In genomic region chr10:131909014-131909808, GRCh38 we compare ENCODE assay signal across 19 cellular contexts. TPM values are rescaled to one million over a fixed set of nuclear protein-coding genes. Genes with fewer than 3 reads are reported as not detected.
DNase-seq lines count a peak whose midpoint lies in the region; ATAC-seq, FAIRE-seq and TF ChIP-seq lines count a peak whose summit lies in the region.
"Had no signal": no experiment of that assay in that cellular context is flagged by ENCODE, and none has a peak within 500 bp of the region (broad histone marks: within the 10 kb centered on the region; RNA-seq: fewer than 3 reads in every experiment).

No MANE protein-coding gene starts in this region.

- H3K79me2 ChIP-seq in H1 (ENCODE audit: control insufficient read depth in 1 of 2, insufficient read depth in 2 of 2, low read length in 2 of 2) (peaks cover 15 to 97% of the 10 kb centered on the region in 2 experiments), OCI-LY7 (ENCODE audit: insufficient read depth, low read depth, low read length) (peaks cover 89% of the 10 kb centered on the region)

- H2BK15ac ChIP-seq in H1 (ENCODE audit: low read length): no peak overlapping the region

- no peak overlapping the region for H2BK12ac ChIP-seq in H1 (ENCODE audit: low read depth, low read length)

- no peak overlapping the region for H3K23ac ChIP-seq in H1 (ENCODE audit: insufficient read length)

- H3K56ac ChIP-seq in H1 (replicated peaks; ENCODE audit: insufficient read length, low read depth, low read length): no peak overlapping the region

- no peak overlapping the region for H3K4ac ChIP-seq in H1 (replicated peaks; ENCODE audit: insufficient read length, low read depth, low read length)

- H3K9me3 Mint-ChIP-seq in activated naive CD4-positive, alpha-beta T cell treated with anti-CD3 and anti-CD28 coated beads for 36 hours: peaks cover 3% of the 10 kb centered on the region
- H3K9me3 Mint-ChIP-seq: natural killer cell treated with Interleukin-12 subunit alpha and Interleukin-12 subunit beta and Interleukin-15 and Interleukin-18, amount 100 ng/mL, for 72 hours had no signal

- 0 out of 2 replicates have a peak overlapping the region, but pooled peaks have one; percentile 5 for H2BK5ac ChIP-seq in H1 (ENCODE audit: low read depth, low read length)

- H3K4me3 Mint-ChIP-seq in activated naive CD4-positive, alpha-beta T cell treated with anti-CD3 and anti-CD28 coated beads for 36 hours: no peak overlapping the region
- H3K4me3 Mint-ChIP-seq: natural killer cell treated with Interleukin-12 subunit alpha and Interleukin-12 subunit beta and Interleukin-15 and Interleukin-18, amount 100 ng/mL, for 72 hours had no signal

- no peaks in the 10 kb centered on the region for H3K9me3 ChIP-seq in H1 (ENCODE audit: insufficient read depth in 2 of 2, low read depth in 1 of 2, low read length in 1 of 2)
- peaks cover 2% of the 10 kb centered on the region for H3K9me3 ChIP-seq in psoas muscle
- no peaks in the 10 kb centered on the region for H3K9me3 ChIP-seq in OCI-LY7 (ENCODE audit: low read length)
- H3K9me3 ChIP-seq: Peyer's patch, thoracic aorta had no signal

- no peak overlapping the region for H2AK5ac ChIP-seq in H1 (ENCODE audit: low read depth, low read length)

- BruUV-seq in OCI-LY7 (replicated peaks; lab: Mats Ljungman, UMichigan): no TSS peak

- H3K9me2 ChIP-seq in OCI-LY7 (ENCODE audit: insufficient read depth, low read length): no peaks in the 10 kb centered on the region

- TF ChIP-seq RAD21 in H1 (IDR thresholded peaks at IDR 0.05 in 1 of 2, conservative IDR thresholded peaks at IDR 0.05 in 1 of 2; ENCODE audit: low read depth in 2 of 2, low read length in 2 of 2): no peak

- DNase-seq in activated naive CD4-positive, alpha-beta T cell treated with anti-CD3 and anti-CD28 coated beads for 36 hours: peak; percentile 8
- DNase-seq in activated naive CD4-positive, alpha-beta T cell treated with anti-CD3 and anti-CD28 coated beads, Interleukin-2, amount 50 U/mL, for 16 hours: no peak
- peak; percentile 21 for DNase-seq in NCI-H69 (lab: John Stamatoyannopoulos, UW)
- DNase-seq in H1 (ENCODE audit: low read depth in 1 of 2, low spot score in 2 of 2): no peak
- no peak for DNase-seq in psoas muscle
- no peak for DNase-seq in inferior parietal cortex (ENCODE audit: extremely low spot score)
- DNase-seq in MV-4-11 (lab: John Stamatoyannopoulos, UW): no peak
- DNase-seq in OCI-LY7 (ENCODE audit: low spot score): no peak
- DNase-seq: activated CD4-positive, CD25-positive, alpha-beta regulatory T cell; activated T-cell treated with anti-CD3 and anti-CD28 coated beads, Interleukin-2, amount 50 U/mL, for 48 hours; NCI-H187 treated with DMSO at 0.1 percent for 48 hours; NCI-H526; SW 1271 had no signal

- H3K9ac ChIP-seq in H1 (replicated peaks in 1 of 4; ENCODE audit: extremely low read depth in 1 of 4, low read depth in 3 of 4, low read length in 3 of 4): no peak overlapping the region

- peaks cover 23% of the 10 kb centered on the region for H3K79me1 ChIP-seq in H1 (ENCODE audit: low read depth, low read length)

- POLR2A ChIA-PET in H1 (lab: Charles Lee; ENCODE audit: partially characterized antibody) (interaction anchor here (0.9 to 1.1 kb wide), 2 partner anchors 10 to 51 kb away, joined by 3 to 5 read pairs; no protein-coding TSS in a partner anchor), OCI-LY7 (lab: Charles Lee) (no interaction called here)

- H3K4me1 Mint-ChIP-seq in activated naive CD4-positive, alpha-beta T cell treated with anti-CD3 and anti-CD28 coated beads for 36 hours (ENCODE audit: low read depth): peaks cover 88% of the 10 kb centered on the region

- H4K20me1 ChIP-seq in H1 (replicated peaks in 1 of 2; ENCODE audit: control insufficient read depth in 1 of 2, insufficient read depth in 2 of 2, low read length in 2 of 2): peaks cover 16 to 52% of the 10 kb centered on the region in 2 experiments
- H4K20me1 ChIP-seq in OCI-LY7 (ENCODE audit: insufficient read depth, low read length): peaks cover 39% of the 10 kb centered on the region

- intact Hi-C loops in activated naive CD4-positive, alpha-beta T cell treated with anti-CD3 and anti-CD28 coated beads for 36 hours (cut with micrococcal nuclease): loop anchor here (10.0 kb wide), 1 partner anchor 1486 kb away; the partner anchor contains the start of gene MTG1
- intact Hi-C loops in psoas muscle (cut with DNase I): no loop called here
- intact Hi-C loops in OCI-LY7 (cut with micrococcal nuclease; ENCODE audit: unreplicated experiment): loop anchor here (10.0 kb wide), 1 partner anchor 246 kb away; no protein-coding TSS in a partner anchor

- H3K27ac ChIP-seq in H1 (ENCODE audit: low read depth, low read length): no peak overlapping the region; the same call in 1 of the 2 replicates
- H3K27ac ChIP-seq in psoas muscle: no peak overlapping the region
- H3K27ac ChIP-seq in OCI-LY7 (ENCODE audit: low read depth, low read length, poor library complexity, severe bottlenecking): no peak overlapping the region
- H3K27ac ChIP-seq: Peyer's patch, thoracic aorta had no signal

- 0 out of 4 replicates have a peak overlapping the region, but pooled peaks of 1 of the 2 experiments have one; percentile 22 for H3K4me2 ChIP-seq in H1 (ENCODE audit: insufficient read depth in 1 of 2, low read depth in 2 of 2, low read length in 2 of 2)
- H3K4me2 ChIP-seq in OCI-LY7 (ENCODE audit: low read length): no peak overlapping the region

- no peak for TF ChIP-seq EP300 in H1 (IDR thresholded peaks at IDR 0.05; ENCODE audit: borderline replicate concordance in 1 of 2, low read depth in 2 of 2, low read length in 2 of 2)

- no peak overlapping the region for H4K91ac ChIP-seq in H1 (replicated peaks; ENCODE audit: insufficient read length, low read length)

- no peak for TF ChIP-seq POLR2A in H1 (IDR thresholded peaks at IDR 0.05; ENCODE audit: control extremely low read depth in 1 of 2, low read depth in 2 of 2, low read length in 2 of 2)

- H2BK20ac ChIP-seq in H1 (ENCODE audit: low read length): no peak overlapping the region

- CTCF ChIA-PET in activated naive CD4-positive, alpha-beta T cell treated with anti-CD3 and anti-CD28 coated beads for 36 hours (lab: Charles Lee): interaction anchor here (0.8 to 1.3 kb wide), 2 partner anchors 23 to 31 kb away, joined by 3 read pairs; no protein-coding TSS in a partner anchor
- CTCF ChIA-PET in H1 (lab: Charles Lee; ENCODE audit: partially characterized antibody) (interaction anchor here (0.7 to 1.8 kb wide), 2 partner anchors 14 to 34 kb away, joined by 3 to 9 read pairs; no protein-coding TSS in a partner anchor), OCI-LY7 (lab: Charles Lee; ENCODE audit: unreplicated experiment) (no interaction called here)

- H4K8ac ChIP-seq in H1 (ENCODE audit: extremely low read depth, insufficient read depth, low read length): no peak overlapping the region

- FAIRE-seq in H1 (lab: Jason Lieb, UNC): no peak
- FAIRE-seq: astrocyte, GM19239 had no signal

- 85% methylated on average over 8 of the region's 8 CpGs; no CpG with 5 or more reads in 1 of the 2 experiments for WGBS in H1 (ENCODE audit: extremely low coverage in 1 of 2, insufficient coverage in 1 of 2, insufficient read length in 1 of 2, insufficient replicate concordance in 2 of 2, low coverage in 1 of 2, low lambda C conversion rate in 2 of 2, missing lambda C conversion rate in 1 of 2), 2 experiments
- WGBS in psoas muscle, 3 donors: 68 to 76% (median 71%) methylated on average over 8 of the region's 8 CpGs

- no peaks in the 10 kb centered on the region for H3K27me3 ChIP-seq in H1 (replicated peaks in 1 of 4; ENCODE audit: control insufficient read depth in 3 of 4, extremely low read depth in 1 of 4, insufficient read depth in 3 of 4, low read length in 3 of 4)
- H3K27me3 ChIP-seq in psoas muscle (ENCODE audit: insufficient read depth in 3 of 3, low read length in 2 of 3): no peaks in the 10 kb centered on the region
- H3K27me3 ChIP-seq: Peyer's patch had no signal

- H3K36me3 Mint-ChIP-seq in activated naive CD4-positive, alpha-beta T cell treated with anti-CD3 and anti-CD28 coated beads for 36 hours (ENCODE audit: low read depth): peaks cover 31% of the 10 kb centered on the region
- H3K36me3 Mint-ChIP-seq: natural killer cell treated with Interleukin-12 subunit alpha and Interleukin-12 subunit beta and Interleukin-15 and Interleukin-18, amount 100 ng/mL, for 72 hours had no signal

- no peak overlapping the region for H3K4me3 ChIP-seq in H1 (ENCODE audit: extremely low read depth in 1 of 4, insufficient read depth in 2 of 4, low read depth in 3 of 4, low read length in 4 of 4)
- no peak overlapping the region for H3K4me3 ChIP-seq in psoas muscle
- H3K4me3 ChIP-seq in OCI-LY7 (ENCODE audit: low read depth, low read length, poor library complexity, severe bottlenecking): no peak overlapping the region
- H3K4me3 ChIP-seq: Peyer's patch, thoracic aorta had no signal

- no peak overlapping the region for H4K5ac ChIP-seq in H1 (ENCODE audit: insufficient read length, low read depth, low read length)

- H3K36me3 ChIP-seq in H1 (ENCODE audit: control insufficient read depth in 2 of 4, insufficient read depth in 4 of 4, low read length in 3 of 4): peaks cover 0 to 12% (median 4%) of the 10 kb centered on the region in 4 experiments; a peak in 4 of 8 replicates
- H3K36me3 ChIP-seq in psoas muscle (ENCODE audit: insufficient read depth in 1 of 2, low read depth in 1 of 2): peaks cover 0 to 18% of the 10 kb centered on the region in 2 donors
- peaks cover 50% of the 10 kb centered on the region for H3K36me3 ChIP-seq in OCI-LY7 (ENCODE audit: insufficient read depth, low read length)

- H3K14ac ChIP-seq in H1 (ENCODE audit: insufficient read length): no peak overlapping the region

- peaks cover 3% of the 10 kb centered on the region; the same call in 1 of the 2 replicates for H3K23me2 ChIP-seq in H1 (ENCODE audit: low read depth, low read length)

- no peak for TF ChIP-seq CTCF in H1 (IDR thresholded peaks at IDR 0.05; ENCODE audit: control extremely low read depth in 1 of 3, insufficient read depth in 1 of 3, low read depth in 1 of 3, low read length in 3 of 3)
- no peak for TF ChIP-seq CTCF in psoas muscle (IDR thresholded peaks at IDR 0.05)
- no peak for TF ChIP-seq CTCF in OCI-LY7 (conservative IDR thresholded peaks at IDR 0.05; ENCODE audit: low read length)

- peak in 3 of 4 donors; percentile 53 to 84 (median 76) for ATAC-seq in psoas muscle
- ATAC-seq: esophagus mucosa; natural killer cell treated with Interleukin-12 subunit alpha and Interleukin-12 subunit beta and Interleukin-15 and Interleukin-18, amount 100 ng/mL, for 72 hours had no signal

- H3K27ac Mint-ChIP-seq in activated naive CD4-positive, alpha-beta T cell treated with anti-CD3 and anti-CD28 coated beads for 36 hours: peak overlapping the region; percentile 85
- H3K27ac Mint-ChIP-seq: natural killer cell treated with Interleukin-12 subunit alpha and Interleukin-12 subunit beta and Interleukin-15 and Interleukin-18, amount 100 ng/mL, for 72 hours had no signal

- no peak overlapping the region for H3K18ac ChIP-seq in H1 (ENCODE audit: extremely low read depth, low read length)

- H2BK120ac ChIP-seq in H1 (replicated peaks; ENCODE audit: low read depth, low read length): no peak overlapping the region

- H3K4me1 ChIP-seq in H1 (replicated peaks in 1 of 4; ENCODE audit: control insufficient read depth in 3 of 4, insufficient read depth in 4 of 4, low read length in 3 of 4) (peaks cover 0 to 3% (median under 1%) of the 10 kb centered on the region in 4 experiments; a peak in 1 of 7 replicates), psoas muscle (peaks cover 55% of the 10 kb centered on the region), OCI-LY7 (ENCODE audit: insufficient read depth, low read length, poor library complexity, severe bottlenecking) (peaks cover 26% of the 10 kb centered on the region)

- no peaks in the 10 kb centered on the region for H3K27me3 Mint-ChIP-seq in activated naive CD4-positive, alpha-beta T cell treated with anti-CD3 and anti-CD28 coated beads for 36 hours (ENCODE audit: low read depth)
- H3K27me3 Mint-ChIP-seq: natural killer cell treated with Interleukin-12 subunit alpha and Interleukin-12 subunit beta and Interleukin-15 and Interleukin-18, amount 100 ng/mL, for 72 hours had no signal

- no peak overlapping the region for H2AFZ ChIP-seq in H1 (ENCODE audit: low read length)
- no peak overlapping the region for H2AFZ ChIP-seq in OCI-LY7 (ENCODE audit: low read length)

RNA-seq across cellular contexts. Expression of gene PPP2R2D, which starts 8.4 kb away (rescaled TPM):
- total RNA-seq in activated naive CD4-positive, alpha-beta T cell treated with anti-CD3 and anti-CD28 coated beads for 36 hours: 10 to 100 TPM; 31.5 to 34.7 TPM
- 32.8 and 34.1 TPM in 2 replicates for total RNA-seq in H1 (2021; fragmentation: NEBNext Ultra II Directional; extraction: Animal tissue kit (Norgen Biotek cat#: 25700))
- polyA plus RNA-seq in H1 (2011; rRNA removed) (22.8 and 25.4 TPM in 2 replicates), psoas muscle (10 to 100 TPM; 23.0 to 27.3 (median 25.7) TPM)
- 27.9 TPM for polyA plus RNA-seq in H1 (2011; cell fraction: cytosol; rRNA removed)
- 48.3 TPM for polyA plus RNA-seq in H1 (2011; cell fraction: nucleus; rRNA removed)
- polyA plus RNA-seq in H1 (2012, experiment 1 of 2): 23.0 to 27.3 TPM (median 25.8 TPM) in 4 replicates
- 17.9 TPM for polyA plus RNA-seq in H1 (2012, experiment 2 of 2)
- 25.0 TPM for polyA plus RNA-seq in H1 (2013, experiment 1 of 2)
- polyA plus RNA-seq in H1 (2013, experiment 2 of 2): 25.3 TPM
- polyA minus RNA-seq in H1 (2011; rRNA and poly(A)+ RNA removed): 38.8 and 40.7 TPM in 2 replicates
- polyA minus RNA-seq in H1 (2011; cell fraction: cytosol; rRNA and poly(A)+ RNA removed): 18.9 TPM
- 42.4 TPM for polyA minus RNA-seq in H1 (2011; cell fraction: nucleus; rRNA and poly(A)+ RNA removed)
- total RNA-seq in psoas muscle (10 to 100 TPM; 19.2 to 47.4 (median 33.0) TPM), OCI-LY7 (2022) (37.4 and 40.1 TPM in 2 replicates)
- 36.2 and 38.5 TPM in 2 replicates for total RNA-seq in OCI-LY7 (2014; rRNA removed; shearing (Covaris generic))

Comparison
In these comparisons a context has a peak if more than half of its experiments do, and no peak if none do; other contexts are left out.
1. DNase-seq: peak in activated naive CD4-positive, alpha-beta T cell treated with anti-CD3 and anti-CD28 coated beads for 36 hours (single experiment) and NCI-H69 (single experiment); none in activated naive CD4-positive, alpha-beta T cell treated with anti-CD3 and anti-CD28 coated beads, Interleukin-2, amount 50 U/mL, for 16 hours (single experiment), H1 (0 of 2), psoas muscle (0 of 2), inferior parietal cortex (single experiment), MV-4-11 (single experiment) and OCI-LY7 (single experiment).
2. intact Hi-C loops: an anchor here in activated naive CD4-positive, alpha-beta T cell treated with anti-CD3 and anti-CD28 coated beads for 36 hours (10.0 kb wide) and OCI-LY7 (10.0 kb wide); none called in psoas muscle.